ENCODE assay signal across 9 cellular contexts in the genomic region with DNA sequence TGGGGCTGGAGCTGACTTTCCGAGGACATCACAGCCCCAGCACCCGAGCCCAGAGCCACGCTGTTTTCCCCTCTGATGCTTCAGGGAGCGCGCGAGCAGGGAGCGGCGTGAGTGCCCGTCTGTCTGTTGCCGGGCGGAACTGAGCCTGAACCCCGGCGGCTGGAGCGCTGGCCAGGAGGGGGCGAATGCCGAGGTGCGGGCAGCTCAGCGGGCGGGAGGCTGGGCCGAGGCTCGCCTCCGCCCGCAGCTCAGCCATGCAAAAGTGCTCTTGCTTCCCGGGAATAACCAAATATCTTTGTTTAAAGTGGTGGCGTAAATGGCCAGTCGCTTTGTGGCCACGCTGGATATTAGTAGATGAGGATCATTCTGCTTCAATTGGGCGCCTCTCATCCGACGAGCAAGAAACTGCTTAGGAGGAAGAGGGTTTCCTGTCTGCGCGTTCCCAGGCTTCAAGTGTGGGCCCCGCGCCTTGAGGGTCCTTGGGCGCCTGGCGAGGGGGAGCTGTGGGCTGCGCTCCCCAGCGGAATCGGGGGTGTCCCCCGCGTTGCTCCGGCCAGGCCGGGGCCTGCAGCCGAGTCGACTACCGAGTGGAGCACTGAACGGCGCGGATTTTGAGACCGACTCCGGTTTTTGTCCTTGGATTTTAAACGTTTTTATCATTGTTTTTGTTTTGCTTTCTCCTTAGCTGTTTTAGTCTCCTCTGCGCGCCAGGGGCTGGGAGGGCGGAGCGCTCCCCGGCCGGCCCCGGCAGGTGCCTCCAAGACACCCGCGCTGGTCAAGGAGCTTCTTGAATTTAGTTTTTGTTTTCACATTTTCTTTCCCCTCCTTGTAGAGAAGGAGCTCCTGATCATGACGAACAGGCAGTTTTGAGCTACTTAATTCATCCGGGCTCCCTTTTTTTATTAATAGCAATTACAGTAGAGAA. TPM values are rescaled to one million over a fixed set of nuclear protein-coding genes. Genes with fewer than 3 reads are reported as not detected.
DNase-seq lines count a peak whose midpoint lies in the region; ATAC-seq, FAIRE-seq and TF ChIP-seq lines count a peak whose summit lies in the region.
"Had no signal": no experiment of that assay in that cellular context is flagged by ENCODE, and none has a peak within 500 bp of the region (broad histone marks: within the 10 kb centered on the region; RNA-seq: fewer than 3 reads in every experiment).

No MANE protein-coding gene starts in this region.

- H3K27me3 Mint-ChIP-seq in stimulated activated naive CD8-positive, alpha-beta T cell treated with anti-CD3 and anti-CD28 coated beads, Interleukin-15, amount 100 ng/mL, for 72 hours = peaks cover 99% of the 10 kb centered on the region

- H3K4me1 Mint-ChIP-seq in stimulated activated naive CD8-positive, alpha-beta T cell treated with anti-CD3 and anti-CD28 coated beads, Interleukin-15, amount 100 ng/mL, for 72 hours = peaks cover 63% of the 10 kb centered on the region

- H3K9me3 Mint-ChIP-seq in stimulated activated naive CD8-positive, alpha-beta T cell treated with anti-CD3 and anti-CD28 coated beads, Interleukin-15, amount 100 ng/mL, for 72 hours = peaks cover 0 to 8% of the 10 kb centered on the region in 2 donors

- H3K4me3 ChIP-seq in dorsolateral prefrontal cortex (peak overlapping the region in 50 of 59 donors; percentile 2 to 60 (median 38)), osteoblast (ENCODE audit: insufficient read depth, low read length) (peak overlapping the region; percentile 13)

- peak; percentile 27 for ATAC-seq in stimulated activated naive CD8-positive, alpha-beta T cell treated with anti-CD3 and anti-CD28 coated beads, Interleukin-15, amount 100 ng/mL, for 72 hours
- no peak for ATAC-seq in stimulated activated naive CD8-positive, alpha-beta T cell treated with anti-CD3 and anti-CD28 coated beads, Interleukin-15, Interleukin-2, amounts not matched to agents 100 U/mL and 50 U/mL, for 24 hours
- ATAC-seq in HG02759 (IDR thresholded peaks at IDR 0.05; ENCODE audit: unreplicated experiment) (no peak), GM18861 (IDR thresholded peaks at IDR 0.05; ENCODE audit: unreplicated experiment) (no peak)

- peak overlapping the region; percentile 66 to 71 for H3K4me3 Mint-ChIP-seq in stimulated activated naive CD8-positive, alpha-beta T cell treated with anti-CD3 and anti-CD28 coated beads, Interleukin-15, amount 100 ng/mL, for 72 hours

- H4K20me1 ChIP-seq in osteoblast (ENCODE audit: insufficient read depth, low read length) = no peaks in the 10 kb centered on the region

- no peaks in the 10 kb centered on the region for H3K4me1 ChIP-seq in osteoblast (ENCODE audit: insufficient read depth, low read length)

- no peaks in the 10 kb centered on the region for H3K79me2 ChIP-seq in osteoblast (ENCODE audit: insufficient read depth, low read length)

- peak in 3 of 56 donors; percentile 7 to 14 (median 10) for TF ChIP-seq CTCF in dorsolateral prefrontal cortex (IDR thresholded peaks at IDR 0.05 in 54 of 56, conservative IDR thresholded peaks at IDR 0.05 in 2 of 56; ENCODE audit: low read depth in 1 of 56, partially characterized antibody in 56 of 56)
- no peak for TF ChIP-seq CTCF in osteoblast (IDR thresholded peaks at IDR 0.05; ENCODE audit: extremely low read depth, low read depth, low read length)

- H3K27ac ChIP-seq in dorsolateral prefrontal cortex (no peak overlapping the region), osteoblast (ENCODE audit: low read depth, low read length) (no peak overlapping the region)
- H3K27ac ChIP-seq: adrenal gland had no signal

- TF ChIP-seq POLR2A in H54 (IDR thresholded peaks at IDR 0.05; ENCODE audit: low read depth, low read length) = no peak

- H3K4me2 ChIP-seq in osteoblast (ENCODE audit: insufficient read depth, low read length) = peak overlapping the region; percentile 18

- no peaks in the 10 kb centered on the region for H3K9me3 ChIP-seq in osteoblast (ENCODE audit: low read depth, low read length)
- H3K9me3 ChIP-seq: adrenal gland had no signal

- peaks cover 35 to 100% (median 100%) of the 10 kb centered on the region in 45 donors for H3K27me3 ChIP-seq in dorsolateral prefrontal cortex
- H3K27me3 ChIP-seq in osteoblast (ENCODE audit: insufficient read depth, low read length) = peaks cover 94% of the 10 kb centered on the region

- H3K36me3 ChIP-seq in osteoblast (ENCODE audit: insufficient read depth, low read length) = no peaks in the 10 kb centered on the region
- H3K36me3 ChIP-seq: adrenal gland had no signal

- intact Hi-C loops in dorsolateral prefrontal cortex (cut with DNase I) = loop anchor here in 1 of 2 donors (10.0 kb wide), 1 partner anchor 144 kb away; a partner anchor contains a TSS

- no peak for FAIRE-seq in H54 (lab: Jason Lieb, UNC)

- H2AFZ ChIP-seq in osteoblast (ENCODE audit: low read length) = no peak overlapping the region

- DNase-seq in stimulated activated naive CD8-positive, alpha-beta T cell treated with anti-CD3 and anti-CD28 coated beads, Interleukin-15, amount 100 ng/mL, for 72 hours = no peak
- no peak for DNase-seq in stimulated activated naive CD8-positive, alpha-beta T cell treated with anti-CD3 and anti-CD28 coated beads, Interleukin-15, Interleukin-2, amounts not matched to agents 100 U/mL and 50 U/mL, for 24 hours
- DNase-seq in NCI-H510A treated with DMSO at 0.1 percent for 48 hours (lab: John Stamatoyannopoulos, UW) (peak; percentile 82), dorsolateral prefrontal cortex (no peak), osteoblast (ENCODE audit: insufficient read length, low spot score, missing footprints) (peak; percentile 96), H54 (ENCODE audit: insufficient read length, low spot score) (no peak)

- H3K27ac Mint-ChIP-seq in stimulated activated naive CD8-positive, alpha-beta T cell treated with anti-CD3 and anti-CD28 coated beads, Interleukin-15, amount 100 ng/mL, for 72 hours = no peak overlapping the region

RNA-seq across cellular contexts. Expression of a gene that starts 0.8 kb away (rescaled TPM):
- 1 to 10 TPM in 2 of 120 experiments, under 1 TPM in 79, not detected in 39; 0.16 to 1.4 (median 0.39) TPM for total RNA-seq in dorsolateral prefrontal cortex
- total RNA-seq in osteoblast = not detected in 2 replicates

Comparison
In these comparisons a context has a peak if more than half of its experiments do, and no peak if none do; other contexts are left out.
1. DNase-seq: peak in NCI-H510A treated with DMSO at 0.1 percent for 48 hours (single experiment) and osteoblast (single experiment); none in stimulated activated naive CD8-positive, alpha-beta T cell treated with anti-CD3 and anti-CD28 coated beads, Interleukin-15, amount 100 ng/mL, for 72 hours (0 of 2), stimulated activated naive CD8-positive, alpha-beta T cell treated with anti-CD3 and anti-CD28 coated beads, Interleukin-15, Interleukin-2, amounts not matched to agents 100 U/mL and 50 U/mL, for 24 hours (single experiment), dorsolateral prefrontal cortex (0 of 10) and H54 (single experiment).